Comparison of ENCODE assay signal across 13 cellular contexts in genomic region chr20:58669287-58670006, GRCh38. TPM values are rescaled to one million over a fixed set of nuclear protein-coding genes. Genes with fewer than 3 reads are reported as not detected.
DNase-seq lines count a peak whose midpoint lies in the region; ATAC-seq and TF ChIP-seq lines count a peak whose summit lies in the region.
"Had no signal": no experiment of that assay in that cellular context is flagged by ENCODE, and none has a peak within 500 bp of the region (broad histone marks: within the 10 kb centered on the region; RNA-seq: fewer than 3 reads in every experiment).

No MANE protein-coding gene starts in this region.

- DNase-seq in GM10266 (ENCODE audit: extremely low spot score) (peak; percentile 56), foreskin keratinocyte (no peak), hepatic stellate cell (ENCODE audit: low spot score) (no peak), KG1 (lab: John Stamatoyannopoulos, UW) (no peak)
- DNase-seq: activated CD4-positive, alpha-beta memory T cell treated with anti-CD3 and anti-CD28 coated beads, Interleukin-2, amount 10 ng/mL, durations not matched to agents 7 days and 5 days; amygdala; left colon; NCI-H2029 had no signal

- ATAC-seq in GM19467 (IDR thresholded peaks at IDR 0.05; ENCODE audit: unreplicated experiment) (peak; percentile 56), HG03280 (IDR thresholded peaks at IDR 0.05; ENCODE audit: unreplicated experiment) (peak; percentile 64), foreskin keratinocyte (peak; percentile 38), HG02884 (IDR thresholded peaks at IDR 0.05; ENCODE audit: unreplicated experiment) (no peak), gastroesophageal sphincter (no peak)
- ATAC-seq: left colon had no signal

- H3K36me3 ChIP-seq in gastroesophageal sphincter, result peaks cover 0 to 71% of the 10 kb centered on the region in 2 donors

- no peak for TF ChIP-seq CTCF in GM10266 (IDR thresholded peaks at IDR 0.05; ENCODE audit: control insufficient read depth, insufficient read depth, low read depth, missing control alignments)
- no peak for TF ChIP-seq CTCF in foreskin keratinocyte (conservative IDR thresholded peaks at IDR 0.05)
- no peak for TF ChIP-seq CTCF in gastroesophageal sphincter (IDR thresholded peaks at IDR 0.05)

- H3K27ac ChIP-seq in foreskin keratinocyte, result no peak overlapping the region
- H3K27ac ChIP-seq in gastroesophageal sphincter, result no peak overlapping the region
- H3K27ac ChIP-seq: C4-2B had no signal

- WGBS in gastroesophageal sphincter (ENCODE audit: low coverage in 1 of 2), 2 donors, result 62 to 80% methylated on average over 2 to 7 of the region's 16 CpGs

- H3K27me3 ChIP-seq in foreskin keratinocyte (no peaks in the 10 kb centered on the region), gastroesophageal sphincter (no peaks in the 10 kb centered on the region)

- TF ChIP-seq EP300 in gastroesophageal sphincter (IDR thresholded peaks at IDR 0.05), result no peak

- H3K9me3 ChIP-seq in gastroesophageal sphincter, result no peaks in the 10 kb centered on the region

- no peak overlapping the region for H3K4me3 ChIP-seq in gastroesophageal sphincter

- TF ChIP-seq POLR2A in gastroesophageal sphincter (IDR thresholded peaks at IDR 0.05), result no peak

- H3K4me1 ChIP-seq in foreskin keratinocyte, result no peaks in the 10 kb centered on the region
- peaks cover 0 to 8% (median 4%) of the 10 kb centered on the region in 3 donors for H3K4me1 ChIP-seq in gastroesophageal sphincter

RNA-seq across cellular contexts. Expression of gene STX16, which starts 18.4 kb away (rescaled TPM):
- total RNA-seq in foreskin keratinocyte (38.2 and 40.9 TPM in 2 replicates), gastroesophageal sphincter (10 to 100 TPM; 26.1 to 90.4 (median 47.8) TPM)
- polyA plus RNA-seq in foreskin keratinocyte, result 19.0 and 20.8 TPM in 2 replicates

RNA-seq across cellular contexts. Expression of gene NPEPL1, which starts 23.2 kb away (rescaled TPM):
- total RNA-seq in foreskin keratinocyte (10.7 and 11.8 TPM in 2 replicates), gastroesophageal sphincter (10 to 100 TPM; 24.3 to 57.3 (median 36.9) TPM)
- polyA plus RNA-seq in foreskin keratinocyte, result 12.1 and 15.8 TPM in 2 replicates

Comparison
In these comparisons a context has a peak if more than half of its experiments do, and no peak if none do; other contexts are left out.
1. ATAC-seq: peak in GM19467 (single experiment), HG03280 (single experiment) and foreskin keratinocyte (single experiment); none in HG02884 (single experiment) and gastroesophageal sphincter (single experiment).